Comparison of ENCODE assay signal across 3 cellular contexts in genomic region chr17:2964831-2965230, GRCh38.
TF ChIP-seq lines count a peak whose summit lies in the region.

No MANE protein-coding gene starts in this region.

TF ChIP-seq in SK-N-SH, 30 proteins besides CTCF, POLR2A, EP300 and RAD21 (continued from another document and continues in another):
- TF ChIP-seq, protein P1, sequence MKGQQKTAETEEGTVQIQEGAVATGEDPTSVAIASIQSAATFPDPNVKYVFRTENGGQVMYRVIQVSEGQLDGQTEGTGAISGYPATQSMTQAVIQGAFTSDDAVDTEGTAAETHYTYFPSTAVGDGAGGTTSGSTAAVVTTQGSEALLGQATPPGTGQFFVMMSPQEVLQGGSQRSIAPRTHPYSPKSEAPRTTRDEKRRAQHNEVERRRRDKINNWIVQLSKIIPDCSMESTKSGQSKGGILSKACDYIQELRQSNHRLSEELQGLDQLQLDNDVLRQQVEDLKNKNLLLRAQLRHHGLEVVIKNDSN (IDR thresholded peaks at IDR 0.05; ENCODE audit: borderline replicate concordance, low read depth) = no peak
- TF ChIP-seq FOXJ3 (CRISPR knock-in tag; IDR thresholded peaks at IDR 0.05) (no peak), PBX3 (IDR thresholded peaks at IDR 0.05) (no peak), FOXM1 (IDR thresholded peaks at IDR 0.05; ENCODE audit: low read depth) (no peak), FOSL2 (IDR thresholded peaks at IDR 0.05; ENCODE audit: borderline replicate concordance, low read depth) (no peak), GABPA (IDR thresholded peaks at IDR 0.05; ENCODE audit: low read depth) (no peak), ELF1 (IDR thresholded peaks at IDR 0.05) (no peak)
- TF ChIP-seq, protein P2, sequence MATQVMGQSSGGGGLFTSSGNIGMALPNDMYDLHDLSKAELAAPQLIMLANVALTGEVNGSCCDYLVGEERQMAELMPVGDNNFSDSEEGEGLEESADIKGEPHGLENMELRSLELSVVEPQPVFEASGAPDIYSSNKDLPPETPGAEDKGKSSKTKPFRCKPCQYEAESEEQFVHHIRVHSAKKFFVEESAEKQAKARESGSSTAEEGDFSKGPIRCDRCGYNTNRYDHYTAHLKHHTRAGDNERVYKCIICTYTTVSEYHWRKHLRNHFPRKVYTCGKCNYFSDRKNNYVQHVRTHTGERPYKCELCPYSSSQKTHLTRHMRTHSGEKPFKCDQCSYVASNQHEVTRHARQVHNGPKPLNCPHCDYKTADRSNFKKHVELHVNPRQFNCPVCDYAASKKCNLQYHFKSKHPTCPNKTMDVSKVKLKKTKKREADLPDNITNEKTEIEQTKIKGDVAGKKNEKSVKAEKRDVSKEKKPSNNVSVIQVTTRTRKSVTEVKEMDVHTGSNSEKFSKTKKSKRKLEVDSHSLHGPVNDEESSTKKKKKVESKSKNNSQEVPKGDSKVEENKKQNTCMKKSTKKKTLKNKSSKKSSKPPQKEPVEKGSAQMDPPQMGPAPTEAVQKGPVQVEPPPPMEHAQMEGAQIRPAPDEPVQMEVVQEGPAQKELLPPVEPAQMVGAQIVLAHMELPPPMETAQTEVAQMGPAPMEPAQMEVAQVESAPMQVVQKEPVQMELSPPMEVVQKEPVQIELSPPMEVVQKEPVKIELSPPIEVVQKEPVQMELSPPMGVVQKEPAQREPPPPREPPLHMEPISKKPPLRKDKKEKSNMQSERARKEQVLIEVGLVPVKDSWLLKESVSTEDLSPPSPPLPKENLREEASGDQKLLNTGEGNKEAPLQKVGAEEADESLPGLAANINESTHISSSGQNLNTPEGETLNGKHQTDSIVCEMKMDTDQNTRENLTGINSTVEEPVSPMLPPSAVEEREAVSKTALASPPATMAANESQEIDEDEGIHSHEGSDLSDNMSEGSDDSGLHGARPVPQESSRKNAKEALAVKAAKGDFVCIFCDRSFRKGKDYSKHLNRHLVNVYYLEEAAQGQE (IDR thresholded peaks at IDR 0.05; ENCODE audit: low read depth, low read length) = no peak
- TF ChIP-seq, protein P3, sequence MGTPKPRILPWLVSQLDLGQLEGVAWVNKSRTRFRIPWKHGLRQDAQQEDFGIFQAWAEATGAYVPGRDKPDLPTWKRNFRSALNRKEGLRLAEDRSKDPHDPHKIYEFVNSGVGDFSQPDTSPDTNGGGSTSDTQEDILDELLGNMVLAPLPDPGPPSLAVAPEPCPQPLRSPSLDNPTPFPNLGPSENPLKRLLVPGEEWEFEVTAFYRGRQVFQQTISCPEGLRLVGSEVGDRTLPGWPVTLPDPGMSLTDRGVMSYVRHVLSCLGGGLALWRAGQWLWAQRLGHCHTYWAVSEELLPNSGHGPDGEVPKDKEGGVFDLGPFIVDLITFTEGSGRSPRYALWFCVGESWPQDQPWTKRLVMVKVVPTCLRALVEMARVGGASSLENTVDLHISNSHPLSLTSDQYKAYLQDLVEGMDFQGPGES (IDR thresholded peaks at IDR 0.05; ENCODE audit: low read depth, low read length) = no peak
- TF ChIP-seq, protein P4, sequence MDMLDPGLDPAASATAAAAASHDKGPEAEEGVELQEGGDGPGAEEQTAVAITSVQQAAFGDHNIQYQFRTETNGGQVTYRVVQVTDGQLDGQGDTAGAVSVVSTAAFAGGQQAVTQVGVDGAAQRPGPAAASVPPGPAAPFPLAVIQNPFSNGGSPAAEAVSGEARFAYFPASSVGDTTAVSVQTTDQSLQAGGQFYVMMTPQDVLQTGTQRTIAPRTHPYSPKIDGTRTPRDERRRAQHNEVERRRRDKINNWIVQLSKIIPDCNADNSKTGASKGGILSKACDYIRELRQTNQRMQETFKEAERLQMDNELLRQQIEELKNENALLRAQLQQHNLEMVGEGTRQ (IDR thresholded peaks at IDR 0.05; ENCODE audit: borderline replicate concordance, low read depth, low read length) = no peak

TF ChIP-seq in SK-N-SH treated with all-trans-retinoic acid at 6 μM for 48 hours, 23 proteins besides CTCF, POLR2A, EP300 and RAD21:
- TF ChIP-seq, protein P5, sequence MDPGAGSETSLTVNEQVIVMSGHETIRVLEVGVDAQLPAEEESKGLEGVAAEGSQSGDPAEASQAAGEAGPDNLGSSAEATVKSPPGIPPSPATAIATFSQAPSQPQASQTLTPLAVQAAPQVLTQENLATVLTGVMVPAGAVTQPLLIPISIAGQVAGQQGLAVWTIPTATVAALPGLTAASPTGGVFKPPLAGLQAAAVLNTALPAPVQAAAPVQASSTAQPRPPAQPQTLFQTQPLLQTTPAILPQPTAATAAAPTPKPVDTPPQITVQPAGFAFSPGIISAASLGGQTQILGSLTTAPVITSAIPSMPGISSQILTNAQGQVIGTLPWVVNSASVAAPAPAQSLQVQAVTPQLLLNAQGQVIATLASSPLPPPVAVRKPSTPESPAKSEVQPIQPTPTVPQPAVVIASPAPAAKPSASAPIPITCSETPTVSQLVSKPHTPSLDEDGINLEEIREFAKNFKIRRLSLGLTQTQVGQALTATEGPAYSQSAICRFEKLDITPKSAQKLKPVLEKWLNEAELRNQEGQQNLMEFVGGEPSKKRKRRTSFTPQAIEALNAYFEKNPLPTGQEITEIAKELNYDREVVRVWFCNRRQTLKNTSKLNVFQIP (CRISPR knock-in tag; IDR thresholded peaks at IDR 0.05; ENCODE audit: borderline replicate concordance, low read depth) = no peak
- TF ChIP-seq TCF4 (CRISPR knock-in tag; IDR thresholded peaks at IDR 0.05; ENCODE audit: borderline replicate concordance) (no peak), RARB (CRISPR knock-in tag; IDR thresholded peaks at IDR 0.05) (no peak), BACH2 (CRISPR knock-in tag; IDR thresholded peaks at IDR 0.05; ENCODE audit: borderline replicate concordance) (no peak), SNAI2 (CRISPR knock-in tag; IDR thresholded peaks at IDR 0.05) (no peak), TOX (CRISPR knock-in tag; IDR thresholded peaks at IDR 0.05; ENCODE audit: borderline replicate concordance) (no peak), ZNF565 (CRISPR knock-in tag; conservative IDR thresholded peaks at IDR 0.05; ENCODE audit: low read depth) (no peak), CSDC2 (CRISPR knock-in tag; IDR thresholded peaks at IDR 0.05) (no peak), ZFP30 (CRISPR knock-in tag; IDR thresholded peaks at IDR 0.05) (no peak), ZNF8 (CRISPR knock-in tag; IDR thresholded peaks at IDR 0.05) (no peak), PATZ1 (CRISPR knock-in tag; IDR thresholded peaks at IDR 0.05; ENCODE audit: borderline replicate concordance) (no peak), ZC3H10 (CRISPR knock-in tag; IDR thresholded peaks at IDR 0.05) (no peak), OSR1 (CRISPR knock-in tag; IDR thresholded peaks at IDR 0.05) (no peak), ISL1 (CRISPR knock-in tag; IDR thresholded peaks at IDR 0.05) (no peak), ARNTL (CRISPR knock-in tag; IDR thresholded peaks at IDR 0.05; ENCODE audit: borderline replicate concordance, low read depth) (no peak), ZNF70 (CRISPR knock-in tag; IDR thresholded peaks at IDR 0.05) (no peak)

TF ChIP-seq in WTC11, 78 proteins besides CTCF, POLR2A, EP300 and RAD21 (continued from another document):
- TF ChIP-seq IRF1 (CRISPR knock-in tag; IDR thresholded peaks at IDR 0.05) (no peak), ZNF396 (CRISPR knock-in tag; IDR thresholded peaks at IDR 0.05; ENCODE audit: borderline replicate concordance) (no peak), ZBTB21 (CRISPR knock-in tag; IDR thresholded peaks at IDR 0.05; ENCODE audit: borderline replicate concordance) (no peak), NFE2L1 (CRISPR knock-in tag; IDR thresholded peaks at IDR 0.05) (no peak), OVOL2 (CRISPR knock-in tag; IDR thresholded peaks at IDR 0.05; ENCODE audit: borderline replicate concordance) (no peak)
- TF ChIP-seq, protein P6, sequence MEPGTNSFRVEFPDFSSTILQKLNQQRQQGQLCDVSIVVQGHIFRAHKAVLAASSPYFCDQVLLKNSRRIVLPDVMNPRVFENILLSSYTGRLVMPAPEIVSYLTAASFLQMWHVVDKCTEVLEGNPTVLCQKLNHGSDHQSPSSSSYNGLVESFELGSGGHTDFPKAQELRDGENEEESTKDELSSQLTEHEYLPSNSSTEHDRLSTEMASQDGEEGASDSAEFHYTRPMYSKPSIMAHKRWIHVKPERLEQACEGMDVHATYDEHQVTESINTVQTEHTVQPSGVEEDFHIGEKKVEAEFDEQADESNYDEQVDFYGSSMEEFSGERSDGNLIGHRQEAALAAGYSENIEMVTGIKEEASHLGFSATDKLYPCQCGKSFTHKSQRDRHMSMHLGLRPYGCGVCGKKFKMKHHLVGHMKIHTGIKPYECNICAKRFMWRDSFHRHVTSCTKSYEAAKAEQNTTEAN (CRISPR knock-in tag; IDR thresholded peaks at IDR 0.05) = no peak
- TF ChIP-seq, protein P7, sequence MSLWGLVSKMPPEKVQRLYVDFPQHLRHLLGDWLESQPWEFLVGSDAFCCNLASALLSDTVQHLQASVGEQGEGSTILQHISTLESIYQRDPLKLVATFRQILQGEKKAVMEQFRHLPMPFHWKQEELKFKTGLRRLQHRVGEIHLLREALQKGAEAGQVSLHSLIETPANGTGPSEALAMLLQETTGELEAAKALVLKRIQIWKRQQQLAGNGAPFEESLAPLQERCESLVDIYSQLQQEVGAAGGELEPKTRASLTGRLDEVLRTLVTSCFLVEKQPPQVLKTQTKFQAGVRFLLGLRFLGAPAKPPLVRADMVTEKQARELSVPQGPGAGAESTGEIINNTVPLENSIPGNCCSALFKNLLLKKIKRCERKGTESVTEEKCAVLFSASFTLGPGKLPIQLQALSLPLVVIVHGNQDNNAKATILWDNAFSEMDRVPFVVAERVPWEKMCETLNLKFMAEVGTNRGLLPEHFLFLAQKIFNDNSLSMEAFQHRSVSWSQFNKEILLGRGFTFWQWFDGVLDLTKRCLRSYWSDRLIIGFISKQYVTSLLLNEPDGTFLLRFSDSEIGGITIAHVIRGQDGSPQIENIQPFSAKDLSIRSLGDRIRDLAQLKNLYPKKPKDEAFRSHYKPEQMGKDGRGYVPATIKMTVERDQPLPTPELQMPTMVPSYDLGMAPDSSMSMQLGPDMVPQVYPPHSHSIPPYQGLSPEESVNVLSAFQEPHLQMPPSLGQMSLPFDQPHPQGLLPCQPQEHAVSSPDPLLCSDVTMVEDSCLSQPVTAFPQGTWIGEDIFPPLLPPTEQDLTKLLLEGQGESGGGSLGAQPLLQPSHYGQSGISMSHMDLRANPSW (CRISPR knock-in tag; conservative IDR thresholded peaks at IDR 0.05; ENCODE audit: low read depth) = no peak
- TF ChIP-seq, protein P8, sequence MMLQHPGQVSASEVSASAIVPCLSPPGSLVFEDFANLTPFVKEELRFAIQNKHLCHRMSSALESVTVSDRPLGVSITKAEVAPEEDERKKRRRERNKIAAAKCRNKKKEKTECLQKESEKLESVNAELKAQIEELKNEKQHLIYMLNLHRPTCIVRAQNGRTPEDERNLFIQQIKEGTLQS (CRISPR knock-in tag; conservative IDR thresholded peaks at IDR 0.05) = no peak
TF ChIP-seq in WTC11: peak in this region for 0.
